Comparison of ENCODE assay signal across 20 cellular contexts in genomic region chr11:131841028-131841427, GRCh38.
DNase-seq lines count a peak whose midpoint lies in the region; TF ChIP-seq lines count a peak whose summit lies in the region.
"Had no signal": no experiment of that assay in that cellular context is flagged by ENCODE, and none has a peak within 500 bp of the region (broad histone marks: within the 10 kb centered on the region; RNA-seq: fewer than 3 reads in every experiment).

No MANE protein-coding gene starts in this region.

- H3K4me3 Mint-ChIP-seq in nephron = no peak overlapping the region
- H3K4me3 Mint-ChIP-seq: CD4-positive, CD25-positive, alpha-beta regulatory T cell; IgD-negative memory B cell had no signal

- peaks cover 17% of the 10 kb centered on the region for H3K4me1 ChIP-seq in DOHH2 (ENCODE audit: control insufficient read depth, low read length)
- H3K4me1 ChIP-seq: HAP-1, SJCRH30 had no signal

- DNase-seq in NOMO-1 treated with DMSO at 0.1 percent for 48 hours (lab: John Stamatoyannopoulos, UW; ENCODE audit: unreplicated experiment) = peak; percentile 71
- peak; percentile 32 for DNase-seq in fibroblast of gingiva (ENCODE audit: low read depth)
- DNase-seq in NCI-H226 = no peak
- DNase-seq in T-helper 9 cell = no peak
- DNase-seq in NCI-H128 (lab: John Stamatoyannopoulos, UW; ENCODE audit: unreplicated experiment) = no peak
- no peak for DNase-seq in HuH-7.5 (ENCODE audit: low spot score)
- DNase-seq: ACHN; CD4-positive, CD25-positive, alpha-beta regulatory T cell; COR-L47; GF-D8; Kasumi-1; MG63; NCI-H1436; NCI-H2029; SJCRH30 had no signal

- H3K27me3 Mint-ChIP-seq in nephron (ENCODE audit: low read depth) = peaks cover 4% of the 10 kb centered on the region

- H3F3A ChIP-seq in DOHH2 (ENCODE audit: control insufficient read depth, insufficient read depth) = no peaks in the 10 kb centered on the region

- H3K79me2 ChIP-seq in DOHH2 (ENCODE audit: control insufficient read depth, low read length) = no peaks in the 10 kb centered on the region

- H3K36me3 Mint-ChIP-seq in nephron (ENCODE audit: low read depth) = no peaks in the 10 kb centered on the region
- H3K36me3 Mint-ChIP-seq: CD4-positive, CD25-positive, alpha-beta regulatory T cell; IgD-negative memory B cell had no signal

- H3K4me3 ChIP-seq in DOHH2 (ENCODE audit: low read length) = no peak overlapping the region
- H3K4me3 ChIP-seq: HAP-1, MG63, SJCRH30 had no signal

- peaks cover 24% of the 10 kb centered on the region for H3K4me1 Mint-ChIP-seq in nephron
- H3K4me1 Mint-ChIP-seq: CD4-positive, CD25-positive, alpha-beta regulatory T cell; IgD-negative memory B cell had no signal

- H3K27ac Mint-ChIP-seq in nephron = peak overlapping the region; percentile 13 to 30 (median 23)
- H3K27ac Mint-ChIP-seq: IgD-negative memory B cell had no signal

- H3K4me2 ChIP-seq in DOHH2 (ENCODE audit: low read length) = peak overlapping the region; percentile 45; the same call in 1 of the 2 replicates

- no peak overlapping the region for H3K27ac ChIP-seq in DOHH2 (ENCODE audit: low read depth, low read length)
- H3K27ac ChIP-seq: HL-60, SJCRH30 had no signal

- no peaks in the 10 kb centered on the region for H3K9me2 ChIP-seq in DOHH2 (replicated peaks; ENCODE audit: control insufficient read depth, low read length)

- H3K9me3 ChIP-seq in DOHH2 (ENCODE audit: control insufficient read depth, insufficient read depth, low read length) = no peaks in the 10 kb centered on the region
- H3K9me3 ChIP-seq: HAP-1, MG63, SJCRH30 had no signal

- H3K36me3 ChIP-seq in DOHH2 (ENCODE audit: control insufficient read depth, low read length) = no peaks in the 10 kb centered on the region
- H3K36me3 ChIP-seq: HAP-1, MG63, SJCRH30 had no signal

- no peak for TF ChIP-seq CTCF in DOHH2 (IDR thresholded peaks at IDR 0.05; ENCODE audit: low read depth, low read length, poor library complexity, severe bottlenecking)
- TF ChIP-seq CTCF in nephron (IDR thresholded peaks at IDR 0.05; ENCODE audit: unreplicated experiment in 3 of 3) = no peak

- H3K27me3 ChIP-seq in DOHH2 (ENCODE audit: control insufficient read depth, low read length) = no peaks in the 10 kb centered on the region
- H3K27me3 ChIP-seq: MG63, SJCRH30 had no signal

- H3K9me3 Mint-ChIP-seq in nephron = no peaks in the 10 kb centered on the region

- no peaks in the 10 kb centered on the region for H4K20me1 ChIP-seq in DOHH2 (ENCODE audit: control insufficient read depth, insufficient read depth, low read depth, low read length)

Comparison
In these comparisons a context has a peak if more than half of its experiments do, and no peak if none do; other contexts are left out.
1. DNase-seq: peak in NOMO-1 treated with DMSO at 0.1 percent for 48 hours (single experiment) and fibroblast of gingiva (single experiment); none in NCI-H226 (single experiment), T-helper 9 cell (single experiment), NCI-H128 (single experiment) and HuH-7.5 (single experiment).